9 cellular contexts compared by ENCODE assay signal in genomic region chr15:41429003-41429890, GRCh38. TPM values are rescaled to one million over a fixed set of nuclear protein-coding genes. Genes with fewer than 3 reads are reported as not detected.
DNase-seq lines count a peak whose midpoint lies in the region; ATAC-seq and TF ChIP-seq lines count a peak whose summit lies in the region.
"Had no signal": no experiment of that assay in that cellular context is flagged by ENCODE, and none has a peak within 500 bp of the region (broad histone marks: within the 10 kb centered on the region; RNA-seq: fewer than 3 reads in every experiment).

No MANE protein-coding gene starts in this region.

- no peak overlapping the region for H3K4ac ChIP-seq in IMR-90 (ENCODE audit: low read depth, low read length)

- ATAC-seq in GM21367 (IDR thresholded peaks at IDR 0.05; ENCODE audit: unreplicated experiment) (peak; percentile 72), IMR-90 (ENCODE audit: low read depth) (no peak)

- no peak overlapping the region for H4K91ac ChIP-seq in IMR-90 (ENCODE audit: insufficient read depth, low read depth, low read length)

- H2AK5ac ChIP-seq in IMR-90 (ENCODE audit: low read depth, low read length) = no peak overlapping the region

- CTCF ChIA-PET in IMR-90 (lab: Yijun Ruan, JAX) = interaction anchor here (0.7 to 1.1 kb wide), 2 partner anchors 11 to 1139 kb away, joined by 3 to 5 read pairs; no protein-coding TSS in a partner anchor

- H3K79me1 ChIP-seq in IMR-90 (ENCODE audit: low read depth in 1 of 2, low read length in 2 of 2) = peaks cover 18 to 74% of the 10 kb centered on the region in 2 experiments

- H3K9me3 ChIP-seq in IMR-90 (ENCODE audit: control insufficient read depth, insufficient read depth, low read length) (no peaks in the 10 kb centered on the region), uterus (no peaks in the 10 kb centered on the region)

- no peak overlapping the region for H2BK5ac ChIP-seq in IMR-90 (ENCODE audit: low read depth, low read length, poor library complexity, severe bottlenecking)

- no peak overlapping the region for H3K23ac ChIP-seq in IMR-90 (ENCODE audit: low read depth, low read length)

- H3K18ac ChIP-seq in IMR-90 (ENCODE audit: low read depth, low read length) = no peak overlapping the region

- H3K27me3 ChIP-seq in GM06990 (replicated peaks; ENCODE audit: control insufficient read depth, insufficient read depth, low read length) (no peaks in the 10 kb centered on the region), IMR-90 (ENCODE audit: control insufficient read depth, insufficient read depth, low read length) (no peaks in the 10 kb centered on the region), uterus (no peaks in the 10 kb centered on the region)

- H2AFZ ChIP-seq in IMR-90 (replicated peaks; ENCODE audit: low read length, poor library complexity) = no peak overlapping the region

- TF ChIP-seq POLR2A in IMR-90 (IDR thresholded peaks at IDR 0.05; ENCODE audit: low read depth, low read length) = no peak
- TF ChIP-seq POLR2A in uterus (IDR thresholded peaks at IDR 0.05) = no peak

- in situ Hi-C loops in IMR-90 (cut with MboI; ENCODE audit: low sequenced_read_pairs) = no loop called here

- TF ChIP-seq RAD21 in IMR-90 (IDR thresholded peaks at IDR 0.05; ENCODE audit: low read length) = no peak

- DNase-seq in GM06990 (ENCODE audit: extremely low read depth, insufficient read length) = peak; percentile 59
- peak; percentile 19 for DNase-seq in IMR-90
- peak; percentile 17 for DNase-seq in foreskin melanocyte
- no peak for DNase-seq in 8988T
- no peak for DNase-seq in uterus
- DNase-seq in head of caudate nucleus = no peak
- DNase-seq in AML-193 (lab: John Stamatoyannopoulos, UW) = no peak
- DNase-seq: activated CD4-positive, alpha-beta T cell treated with anti-CD3 and anti-CD28 coated beads for 48 hours had no signal

- peak overlapping the region; percentile 44 for H3K4me3 ChIP-seq in GM06990 (replicated peaks; ENCODE audit: low read depth, low read length)
- H3K4me3 ChIP-seq in IMR-90 (ENCODE audit: insufficient read depth, low read depth, low read length) = no peak overlapping the region
- no peak overlapping the region for H3K4me3 ChIP-seq in uterus

- H4K5ac ChIP-seq in IMR-90 (ENCODE audit: low read depth, low read length) = no peak overlapping the region

- no peak overlapping the region for H3K9ac ChIP-seq in IMR-90 (ENCODE audit: low read depth, low read length)

- no peak overlapping the region for H4K8ac ChIP-seq in IMR-90 (ENCODE audit: low read depth in 2 of 2, low read length in 2 of 2)

- intact Hi-C loops in IMR-90 (cut with micrococcal nuclease) (no loop called here), uterus (cut with DNase I; ENCODE audit: low total_unique reads) (no loop called here), head of caudate nucleus (cut with DNase I) (no loop called here)

- no peak overlapping the region for H3K56ac ChIP-seq in IMR-90 (ENCODE audit: extremely low read depth, insufficient read depth, low read length)

- no peak overlapping the region for H2BK120ac ChIP-seq in IMR-90 (ENCODE audit: low read depth, low read length)

- 96% methylated on average over 5 of the region's 10 CpGs; no CpG with 5 or more reads in 1 of the 2 experiments for WGBS in IMR-90 (ENCODE audit: extremely low coverage in 2 of 2, insufficient read length in 1 of 2), 2 experiments

- H3K36me3 ChIP-seq in GM06990 (ENCODE audit: control insufficient read depth, insufficient read depth, low read length) (no peaks in the 10 kb centered on the region; the same call in 1 of the 2 replicates), IMR-90 (ENCODE audit: control insufficient read depth, insufficient read depth, low read length) (no peaks in the 10 kb centered on the region), uterus (no peaks in the 10 kb centered on the region)

- TF ChIP-seq CTCF in GM06990 (IDR thresholded peaks at IDR 0.05; ENCODE audit: insufficient read depth, low read length, poor library complexity, severe bottlenecking) (no peak), IMR-90 (conservative IDR thresholded peaks at IDR 0.05; ENCODE audit: low read depth, low read length) (no peak), uterus (IDR thresholded peaks at IDR 0.05) (no peak)

- POLR2A ChIA-PET in IMR-90 (lab: Charles Lee; ENCODE audit: unreplicated experiment) = no interaction called here

- H2BK15ac ChIP-seq in IMR-90 (ENCODE audit: low read depth, low read length) = no peak overlapping the region

- H3K4me1 ChIP-seq in IMR-90 (ENCODE audit: control insufficient read depth, insufficient read depth, low read length) = 0 out of 2 replicates have a peak, but pooled peaks cover 1% of the 10 kb centered on the region
- no peaks in the 10 kb centered on the region for H3K4me1 ChIP-seq in uterus

- peaks cover 2% of the 10 kb centered on the region for H3K9me1 ChIP-seq in IMR-90 (ENCODE audit: insufficient read depth, low read length)

- H4K20me1 ChIP-seq in IMR-90 (ENCODE audit: insufficient read depth, low read length) = peaks cover 46% of the 10 kb centered on the region

- H3K14ac ChIP-seq in IMR-90 (replicated peaks; ENCODE audit: low read depth, low read length) = no peak overlapping the region

- no peak overlapping the region for H3K4me2 ChIP-seq in IMR-90 (ENCODE audit: low read depth, low read length)

- no TSS peak for BruUV-seq in IMR-90 (replicated peaks; lab: Mats Ljungman, UMichigan)

- H2BK20ac ChIP-seq in IMR-90 (ENCODE audit: low read depth, low read length) = no peak overlapping the region

- H3K27ac ChIP-seq in IMR-90 (ENCODE audit: insufficient read depth, low read length) (no peak overlapping the region), uterus (no peak overlapping the region)

- dilution Hi-C loops in IMR-90 (cut with HindIII; ENCODE audit: low sequenced_read_pairs, unreplicated experiment) = no loop called here

- H2AK9ac ChIP-seq in IMR-90 (replicated peaks; ENCODE audit: low read depth, low read length, poor library complexity) = no peak overlapping the region

TF ChIP-seq in IMR-90, 13 proteins besides CTCF, POLR2A, EP300 and RAD21:
- TF ChIP-seq ELK1 (IDR thresholded peaks at IDR 0.05; ENCODE audit: borderline replicate concordance, low read depth, low read length) = no peak
- no peak for TF ChIP-seq NFE2L2 (IDR thresholded peaks at IDR 0.05; ENCODE audit: low read depth, low read length)
- TF ChIP-seq CEBPB (IDR thresholded peaks at IDR 0.05; ENCODE audit: low read depth, low read length) = no peak
- TF ChIP-seq MAFK (IDR thresholded peaks at IDR 0.05; ENCODE audit: low read depth, low read length) = no peak
- no peak for TF ChIP-seq USF2 (IDR thresholded peaks at IDR 0.05; ENCODE audit: low read depth, low read length)
- TF ChIP-seq BHLHE40 (IDR thresholded peaks at IDR 0.05; ENCODE audit: low read depth, low read length) = no peak
- TF ChIP-seq MXI1 (IDR thresholded peaks at IDR 0.05; ENCODE audit: borderline replicate concordance, low read depth, low read length) = no peak
- TF ChIP-seq MAZ (IDR thresholded peaks at IDR 0.05; ENCODE audit: borderline replicate concordance, low read depth, low read length) = no peak

RNA-seq across cellular contexts. Expression of gene RTF1, which starts 12.4 kb away (rescaled TPM):
- total RNA-seq in IMR-90 (2012; rRNA removed) (15.1 and 17.8 TPM in 2 replicates), uterus (10 to 100 TPM in 3 of 4 donors, 1 to 10 TPM in 1; 7.4 to 39.6 (median 24.2) TPM)
- 21.7 and 24.3 TPM in 2 replicates for polyA plus RNA-seq in IMR-90 (2012; rRNA removed)
- polyA plus RNA-seq in IMR-90 (2012; cell fraction: cytosol; rRNA removed) = 10.7 and 17.1 TPM in 2 replicates
- 6.5 and 32.5 TPM in 2 replicates for polyA plus RNA-seq in IMR-90 (2012; cell fraction: nucleus; rRNA removed; ENCODE audit: low replicate concordance)

RNA-seq across cellular contexts. Expression of gene NDUFAF1, which starts 27.0 kb away (rescaled TPM):
- total RNA-seq in IMR-90 (2012; rRNA removed) (16.8 and 28.3 TPM in 2 replicates), uterus (10 to 100 TPM in 2 of 4 donors, 1 to 10 TPM in 2; 2.1 to 25.0 (median 11.2) TPM)
- polyA plus RNA-seq in IMR-90 (2012; rRNA removed) = 13.4 and 14.6 TPM in 2 replicates
- polyA plus RNA-seq in IMR-90 (2012; cell fraction: cytosol; rRNA removed) = 4.9 and 6.7 TPM in 2 replicates
- polyA plus RNA-seq in IMR-90 (2012; cell fraction: nucleus; rRNA removed; ENCODE audit: low replicate concordance) = 1.6 and 8.6 TPM in 2 replicates

Comparison
In these comparisons a context has a peak if more than half of its experiments do, and no peak if none do; other contexts are left out.
1. DNase-seq: peak in GM06990 (single experiment), IMR-90 (single experiment) and foreskin melanocyte (single experiment); none in 8988T (single experiment), uterus (0 of 2), head of caudate nucleus (0 of 42) and AML-193 (0 of 2).